In the genomic region with DNA sequence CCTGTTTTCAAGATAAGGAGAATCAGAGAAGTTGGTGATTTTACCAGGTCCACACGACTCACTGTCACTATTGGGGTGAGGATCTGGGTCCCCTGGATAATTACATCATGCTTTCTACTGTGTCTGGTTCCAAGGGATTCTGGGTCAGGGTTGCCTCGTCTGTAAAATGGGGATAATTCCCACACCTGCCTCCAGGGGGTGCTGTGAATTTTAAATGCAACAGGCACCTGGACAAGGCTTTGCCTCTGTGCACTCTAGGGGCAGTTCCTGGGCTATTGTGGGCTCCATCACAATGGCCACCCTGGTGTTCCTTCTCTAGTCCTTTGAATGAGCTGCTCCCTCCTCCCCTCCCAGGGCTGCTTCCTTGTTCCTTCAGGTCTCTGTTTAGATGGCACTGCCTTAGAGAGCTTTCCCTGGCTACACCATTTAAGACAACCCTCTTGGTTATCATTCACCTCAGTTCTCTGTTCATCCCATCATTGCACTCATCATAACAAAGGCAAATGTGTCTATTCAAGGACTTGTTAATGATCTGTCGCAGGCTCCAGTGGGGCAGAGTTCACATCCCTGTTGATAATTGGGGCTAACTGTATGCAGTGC, we compare ENCODE assay signal across 8 cellular contexts.
A peak's percentile ranks its signal among the peaks of the same experiment; 100 is the strongest.
DNase-seq lines count a peak whose midpoint lies in the region; ATAC-seq and TF ChIP-seq lines count a peak whose summit lies in the region.

No MANE protein-coding gene starts in this region.

- H2BK120ac ChIP-seq in trophoblast cell (ENCODE audit: insufficient read depth, low read length, poor library complexity), result no peak overlapping the region

- H3K4ac ChIP-seq in trophoblast cell (ENCODE audit: low read depth, low read length), result no peak overlapping the region

- no peaks in the 10 kb centered on the region for H3K9me3 ChIP-seq in MG63
- H3K9me3 ChIP-seq in trophoblast cell (ENCODE audit: insufficient read depth, low read depth, low read length), result no peaks in the 10 kb centered on the region

- no peak for ATAC-seq in GM21390 (IDR thresholded peaks at IDR 0.05; ENCODE audit: unreplicated experiment)

- H3K27me3 ChIP-seq in MG63 (no peaks in the 10 kb centered on the region), trophoblast cell (ENCODE audit: insufficient read depth, low read length) (no peaks in the 10 kb centered on the region)

- H2BK12ac ChIP-seq in trophoblast cell (ENCODE audit: low read length), result no peak overlapping the region

- no peak overlapping the region for H3K14ac ChIP-seq in trophoblast cell (ENCODE audit: low read length)

- peaks cover 0 to 3% of the 10 kb centered on the region in 2 experiments for H3K4me1 ChIP-seq in trophoblast cell (ENCODE audit: control insufficient read depth in 1 of 2, insufficient read depth in 2 of 2, low read length in 2 of 2)

- no peak overlapping the region for H3K18ac ChIP-seq in trophoblast cell (ENCODE audit: low read length)

- H2BK5ac ChIP-seq in trophoblast cell (ENCODE audit: low read depth, low read length, poor library complexity), result no peak overlapping the region

- H3K9ac ChIP-seq in trophoblast cell (ENCODE audit: low read length), result no peak overlapping the region

- H3K36me3 ChIP-seq in MG63, result no peaks in the 10 kb centered on the region
- H3K36me3 ChIP-seq in trophoblast cell (ENCODE audit: control insufficient read depth in 1 of 2, insufficient read depth in 2 of 2, low read length in 2 of 2), result no peaks in the 10 kb centered on the region

- DNase-seq in NCI-H2196 (lab: John Stamatoyannopoulos, UW; ENCODE audit: unreplicated experiment) (peak; percentile 25), NCI-H2196 treated with DMSO at 0.1 percent for 48 hours (lab: John Stamatoyannopoulos, UW; ENCODE audit: unreplicated experiment) (no peak), MG63 (peak; percentile 32), fibroblast of mammary gland (ENCODE audit: low read depth) (peak; percentile 44), trophoblast cell (peak; percentile 6 to 43), SIG-M5 treated with dmso at 0.1 percent for 504 hours (lab: John Stamatoyannopoulos, UW; ENCODE audit: unreplicated experiment) (no peak)
- DNase-seq in activated CD8-positive, alpha-beta memory T cell treated with anti-CD3 and anti-CD28 coated beads for 48 hours (ENCODE audit: low read depth in 2 of 3, low spot score in 2 of 3), result peak; percentile 5 to 45 (median 43)

- no peak overlapping the region for H3K23ac ChIP-seq in trophoblast cell (ENCODE audit: low read length)

- TF ChIP-seq CTCF in fibroblast of mammary gland (conservative IDR thresholded peaks at IDR 0.05; ENCODE audit: control insufficient read depth, insufficient read depth, low read depth, low read length), result peak; percentile 77

- H3K4me3 ChIP-seq in MG63, result no peak overlapping the region
- H3K4me3 ChIP-seq in fibroblast of mammary gland (ENCODE audit: control insufficient read depth, low read depth, low read length), result no peak overlapping the region
- no peak overlapping the region for H3K4me3 ChIP-seq in trophoblast cell (ENCODE audit: low read depth, low read length)

- no peak overlapping the region for H2AK5ac ChIP-seq in trophoblast cell (ENCODE audit: low read length)

- H3K79me1 ChIP-seq in trophoblast cell (ENCODE audit: low read length), result no peaks in the 10 kb centered on the region

- no peak overlapping the region for H4K8ac ChIP-seq in trophoblast cell (ENCODE audit: low read depth, low read length)

- H3K79me2 ChIP-seq in trophoblast cell (ENCODE audit: control insufficient read depth, insufficient read depth, low read length, poor library complexity), result no peaks in the 10 kb centered on the region

- no peak overlapping the region for H2AFZ ChIP-seq in trophoblast cell (ENCODE audit: insufficient read depth, low read length, poor library complexity)

- H4K12ac ChIP-seq in trophoblast cell (ENCODE audit: low read depth, low read length), result no peak overlapping the region

- no CpG with 5 or more reads among the region's 3 CpGs for WGBS in trophoblast cell (ENCODE audit: extremely low coverage, insufficient coverage, insufficient read length)

- H3K4me2 ChIP-seq in trophoblast cell (ENCODE audit: low read length), result no peak overlapping the region

- no peak overlapping the region for H3K27ac ChIP-seq in trophoblast cell (ENCODE audit: low read depth, low read length)

- no peak overlapping the region for H4K91ac ChIP-seq in trophoblast cell (ENCODE audit: low read depth, low read length)

Comparison
In these comparisons a context has a peak if more than half of its experiments do, and no peak if none do; other contexts are left out.
1. DNase-seq: peak in NCI-H2196 (single experiment), MG63 (single experiment), activated CD8-positive, alpha-beta memory T cell treated with anti-CD3 and anti-CD28 coated beads for 48 hours (3 of 3), fibroblast of mammary gland (single experiment) and trophoblast cell (2 of 2); none in NCI-H2196 treated with DMSO at 0.1 percent for 48 hours (single experiment) and SIG-M5 treated with dmso at 0.1 percent for 504 hours (single experiment).